In the genomic region with DNA sequence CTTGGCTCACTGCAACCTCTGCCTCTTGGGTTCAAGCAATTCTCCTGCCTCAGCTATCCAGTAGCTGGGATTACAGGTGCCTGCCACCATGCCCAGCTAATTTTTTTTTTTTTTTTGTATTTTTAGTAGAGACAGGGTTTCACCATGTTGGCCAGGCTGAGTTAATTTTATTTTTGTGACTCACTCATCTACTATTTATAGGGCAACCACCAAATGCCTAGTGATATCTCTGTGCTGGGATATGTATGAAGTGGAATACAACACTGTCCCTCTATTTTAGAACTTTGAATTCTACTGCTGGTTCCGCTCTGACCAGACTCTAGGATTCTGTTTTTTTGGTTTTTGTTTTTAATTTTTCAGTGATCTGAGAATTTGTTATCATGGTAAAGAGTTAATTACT, we compare ENCODE assay signal across 8 cellular contexts.
DNase-seq lines count a peak whose midpoint lies in the region; ATAC-seq and TF ChIP-seq lines count a peak whose summit lies in the region.
"Not testable (repeated sequence)": the region's sequence is repeated elsewhere in the genome, so short reads cannot be mapped to it uniquely, and the experiment has no call there.

No MANE protein-coding gene starts in this region.

- not testable (repeated sequence) for H3K4me3 ChIP-seq in RWPE2 (ENCODE audit: severe bottlenecking); mammary epithelial cell (replicated peaks in 1 of 3; ENCODE audit: insufficient read depth in 1 of 3, low read depth in 2 of 3, low read length in 3 of 3); fibroblast of mammary gland (ENCODE audit: control insufficient read depth, low read depth, low read length); heart right ventricle; osteoblast (ENCODE audit: insufficient read depth, low read length); tibial artery

- H3K79me2 ChIP-seq in mammary epithelial cell (ENCODE audit: insufficient read depth, low read length); osteoblast (ENCODE audit: insufficient read depth, low read length): not testable (repeated sequence)

- not testable (repeated sequence) for BruUV-seq in mammary epithelial cell (replicated peaks; lab: Mats Ljungman, UMichigan)

- 100% methylated on average over 1 of the region's 1 CpG for WGBS in mammary epithelial cell (ENCODE audit: low coverage, missing lambda C conversion rate)
- WGBS in heart right ventricle, 2 donors, result 35 to 60% methylated on average over 1 of the region's 1 CpG

- in situ Hi-C loops in mammary epithelial cell (cut with MboI; ENCODE audit: low sequenced_read_pairs in 2 of 2), result not testable (repeated sequence)

- intact Hi-C loops in mammary epithelial cell (cut with micrococcal nuclease); tibial artery (cut with DNase I; ENCODE audit: low total_unique reads): not testable (repeated sequence)
- intact Hi-C loops in heart right ventricle (cut with DNase I), result loop anchor here in 1 of 10 donors (10.0 kb wide), 1 partner anchor 186 kb away; a partner anchor contains a TSS

- not testable (repeated sequence) for H3K27ac ChIP-seq in RWPE2 (ENCODE audit: poor library complexity, severe bottlenecking); mammary epithelial cell (ENCODE audit: insufficient read depth, low read depth, low read length)
- peak overlapping the region in 7 of 10 donors; percentile 31 to 81 (median 59) for H3K27ac ChIP-seq in heart right ventricle
- H3K27ac ChIP-seq in osteoblast (ENCODE audit: low read depth, low read length), result peak overlapping the region; percentile 21
- peak overlapping the region; percentile 29 to 44 for H3K27ac ChIP-seq in tibial artery

- CTCF ChIA-PET in mammary epithelial cell (lab: Charles Lee; ENCODE audit: low non-redundant PET), result not testable (repeated sequence)

- not testable (repeated sequence) for H3K4me2 ChIP-seq in mammary epithelial cell (ENCODE audit: insufficient read depth, low read depth, low read length)
- peak overlapping the region; percentile 38 for H3K4me2 ChIP-seq in osteoblast (ENCODE audit: insufficient read depth, low read length)

- not testable (repeated sequence) for H3K36me3 ChIP-seq in RWPE2 (ENCODE audit: low read depth); mammary epithelial cell (ENCODE audit: insufficient read depth, low read length); heart right ventricle; osteoblast (ENCODE audit: insufficient read depth, low read length); tibial artery

- not testable (repeated sequence) for H3K27me3 ChIP-seq in RWPE2 (ENCODE audit: insufficient read depth, poor library complexity, severe bottlenecking); mammary epithelial cell (ENCODE audit: insufficient read depth, low read length); heart right ventricle; osteoblast (ENCODE audit: insufficient read depth, low read length); tibial artery

- H2AFZ ChIP-seq in mammary epithelial cell (ENCODE audit: low read depth, low read length); osteoblast (ENCODE audit: low read length): not testable (repeated sequence)

- DNase-seq in GM03348 (ENCODE audit: low spot score), result peak; percentile 35
- DNase-seq in M059J (ENCODE audit: low read depth), result peak; percentile 82
- DNase-seq in RWPE2 (ENCODE audit: low spot score); heart right ventricle; tibial artery: not testable (repeated sequence)
- DNase-seq in mammary epithelial cell, result peak; percentile 19
- DNase-seq in fibroblast of mammary gland (ENCODE audit: low read depth), result peak; percentile 17
- peak; percentile 10 for DNase-seq in osteoblast (ENCODE audit: insufficient read length, low spot score, missing footprints)

- H3K4me1 ChIP-seq in RWPE2 (ENCODE audit: insufficient read depth, poor library complexity, severe bottlenecking); mammary epithelial cell (ENCODE audit: insufficient read depth, low read length): not testable (repeated sequence)
- peaks cover 0 to 43% (median 3%) of the 10 kb centered on the region in 9 donors for H3K4me1 ChIP-seq in heart right ventricle
- peaks cover 54% of the 10 kb centered on the region for H3K4me1 ChIP-seq in osteoblast (ENCODE audit: insufficient read depth, low read length)
- peaks cover 0 to 68% (median 32%) of the 10 kb centered on the region in 4 donors for H3K4me1 ChIP-seq in tibial artery

- dilution Hi-C loops in mammary epithelial cell (cut with HindIII; ENCODE audit: low sequenced_read_pairs), result not testable (repeated sequence)

- ATAC-seq in RWPE2 (ENCODE audit: low read depth), result peak; percentile 79; the same call in 2 of the 3 replicates
- peak in 7 of 8 donors; percentile 79 to 92 (median 87) for ATAC-seq in heart right ventricle

- TF ChIP-seq CTCF in RWPE2 (IDR thresholded peaks at IDR 0.05; ENCODE audit: poor library complexity, severe bottlenecking); mammary epithelial cell (conservative IDR thresholded peaks at IDR 0.05 in 1 of 2, IDR thresholded peaks at IDR 0.05 in 1 of 2; ENCODE audit: extremely low read depth in 1 of 2, insufficient read depth in 1 of 2, low read depth in 1 of 2, low read length in 2 of 2); fibroblast of mammary gland (conservative IDR thresholded peaks at IDR 0.05; ENCODE audit: control insufficient read depth, insufficient read depth, low read depth, low read length); heart right ventricle (IDR thresholded peaks at IDR 0.05); osteoblast (IDR thresholded peaks at IDR 0.05; ENCODE audit: extremely low read depth, low read depth, low read length); tibial artery (IDR thresholded peaks at IDR 0.05): not testable (repeated sequence)

- H3K9ac ChIP-seq in mammary epithelial cell (ENCODE audit: insufficient read depth, low read length), result not testable (repeated sequence)

- not testable (repeated sequence) for H3K9me3 ChIP-seq in RWPE2 (ENCODE audit: severe bottlenecking); mammary epithelial cell (replicated peaks; ENCODE audit: insufficient read depth, low read length); heart right ventricle; osteoblast (ENCODE audit: low read depth, low read length); tibial artery

- not testable (repeated sequence) for H4K20me1 ChIP-seq in mammary epithelial cell (ENCODE audit: insufficient read depth, low read length); osteoblast (ENCODE audit: insufficient read depth, low read length)
